In the genomic region with DNA sequence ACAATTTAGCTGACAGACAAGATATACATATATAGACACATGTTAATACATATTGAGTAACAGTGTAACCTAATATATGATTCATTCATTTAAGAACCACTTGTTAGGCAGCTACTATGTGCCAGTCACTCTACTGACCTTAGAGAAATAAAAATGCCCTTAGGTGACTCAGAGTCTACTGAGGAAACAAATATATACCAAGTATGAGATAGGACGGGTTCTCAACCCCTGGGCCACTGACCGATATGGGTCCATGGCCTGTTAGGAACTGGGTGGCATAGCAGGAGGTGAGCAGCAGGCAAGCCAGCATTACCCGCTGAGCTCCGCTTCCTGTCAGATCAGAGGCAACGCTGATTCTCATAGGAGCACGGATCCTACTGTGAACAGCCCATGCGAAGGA, we compare ENCODE assay signal across 11 cellular contexts. TPM values are rescaled to one million over a fixed set of nuclear protein-coding genes. Genes with fewer than 3 reads are reported as not detected.
A peak's percentile ranks its signal among the peaks of the same experiment; 100 is the strongest.
DNase-seq lines count a peak whose midpoint lies in the region; ATAC-seq, FAIRE-seq and TF ChIP-seq lines count a peak whose summit lies in the region.
"Had no signal": no experiment of that assay in that cellular context is flagged by ENCODE, and none has a peak within 500 bp of the region (broad histone marks: within the 10 kb centered on the region; RNA-seq: fewer than 3 reads in every experiment).

No MANE protein-coding gene starts in this region.

- H3K9ac ChIP-seq in GM12878 (ENCODE audit: control insufficient read depth, insufficient read depth, low read length), result no peak overlapping the region

- TF ChIP-seq POLR2A in GM12878 (IDR thresholded peaks at IDR 0.05; ENCODE audit: low read depth, low read length), result no peak

- H3K4me1 ChIP-seq in right atrium auricular region, result peaks cover 0 to 25% of the 10 kb centered on the region in 2 donors
- H3K4me1 ChIP-seq in GM12878 (ENCODE audit: control insufficient read depth, insufficient read depth, low read length), result no peaks in the 10 kb centered on the region; the same call in 1 of the 2 replicates
- peaks cover 6% of the 10 kb centered on the region for H3K4me1 ChIP-seq in right cardiac atrium (ENCODE audit: control insufficient read depth, insufficient read depth, low read length)

- intact Hi-C loops in Right ventricle myocardium superior (cut with DNase I) (no loop called here), GM12878 (cut with micrococcal nuclease; ENCODE audit: unreplicated experiment) (no loop called here), right cardiac atrium (cut with DNase I) (no loop called here)
- intact Hi-C loops in activated CD4-positive, alpha-beta memory T cell treated with anti-CD3 and anti-CD28 coated beads for 36 hours (cut with micrococcal nuclease), result no loop called here

- peaks cover 37% of the 10 kb centered on the region for H3K4me1 Mint-ChIP-seq in activated CD4-positive, alpha-beta memory T cell treated with anti-CD3 and anti-CD28 coated beads for 36 hours (ENCODE audit: low read depth)

- ATAC-seq in Right ventricle myocardium superior (ENCODE audit: poor library complexity) (peak; percentile 41), GM12878 (peak; percentile 16; the same call in 2 of the 3 replicates), right cardiac atrium (peak; percentile 54 to 65)

- H3K27ac ChIP-seq in right atrium auricular region, result peak overlapping the region in 1 of 2 donors; percentile 52
- no peak overlapping the region for H3K27ac ChIP-seq in GM12878 (ENCODE audit: control insufficient read depth, insufficient read depth)
- H3K27ac ChIP-seq in right cardiac atrium (ENCODE audit: low read length), result peak overlapping the region; percentile 51

- H3K27me3 Mint-ChIP-seq in activated CD4-positive, alpha-beta memory T cell treated with anti-CD3 and anti-CD28 coated beads for 36 hours, result no peaks in the 10 kb centered on the region

- no peak overlapping the region for H3K4me3 Mint-ChIP-seq in activated CD4-positive, alpha-beta memory T cell treated with anti-CD3 and anti-CD28 coated beads for 36 hours

- H3K9me3 ChIP-seq in right atrium auricular region (no peaks in the 10 kb centered on the region), GM12878 (replicated peaks; ENCODE audit: control insufficient read depth, insufficient read depth, low read length) (no peaks in the 10 kb centered on the region), right cardiac atrium (ENCODE audit: control insufficient read depth, low read length) (no peaks in the 10 kb centered on the region)

- no peaks in the 10 kb centered on the region for H4K20me1 ChIP-seq in GM12878 (ENCODE audit: control insufficient read depth, insufficient read depth)

- peaks cover 2% of the 10 kb centered on the region for H3K36me3 Mint-ChIP-seq in activated CD4-positive, alpha-beta memory T cell treated with anti-CD3 and anti-CD28 coated beads for 36 hours

- POLR2A ChIA-PET in GM12878 (lab: Charles Lee), result interaction anchor here (0.6 to 0.7 kb wide), 3 partner anchors 10 to 1727 kb away, joined by 3 to 6 read pairs (median 3); no protein-coding TSS in a partner anchor
- POLR2A ChIA-PET in activated CD4-positive, alpha-beta memory T cell treated with anti-CD3 and anti-CD28 coated beads for 36 hours (lab: Charles Lee), result no interaction called here

- SMC1A ChIA-PET in GM12878 (lab: Charles Lee; ENCODE audit: uncharacterized antibody, unreplicated experiment), result interaction anchor here (1.1 kb wide), 1 partner anchor 87 kb away, joined by 3 read pairs; no protein-coding TSS in a partner anchor

- H3K36me3 ChIP-seq in right atrium auricular region (no peaks in the 10 kb centered on the region), GM12878 (ENCODE audit: control insufficient read depth in 2 of 2, insufficient read depth in 2 of 2, low read length in 1 of 2) (no peaks in the 10 kb centered on the region; a peak in 1 of 4 replicates)

- peaks cover 10% of the 10 kb centered on the region for H3K79me2 ChIP-seq in GM12878 (ENCODE audit: control insufficient read depth, insufficient read depth, low read length)

- no peaks in the 10 kb centered on the region for H3K9me3 Mint-ChIP-seq in activated CD4-positive, alpha-beta memory T cell treated with anti-CD3 and anti-CD28 coated beads for 36 hours

- 97% methylated on average over 7 of the region's 7 CpGs for WGBS in GM12878 (ENCODE audit: insufficient coverage, insufficient replicate concordance, low lambda C conversion rate, missing lambda C conversion rate)
- WGBS in right cardiac atrium, result 85% methylated on average over 7 of the region's 7 CpGs

- no peak overlapping the region for H3K27ac Mint-ChIP-seq in activated CD4-positive, alpha-beta memory T cell treated with anti-CD3 and anti-CD28 coated beads for 36 hours

- TF ChIP-seq EP300 in GM12878 (IDR thresholded peaks at IDR 0.05; ENCODE audit: borderline replicate concordance in 1 of 2, control insufficient read depth in 1 of 2, low read depth in 2 of 2, low read length in 2 of 2), result no peak

- CTCF ChIA-PET in GM12878 (lab: Yijun Ruan, JAX), result interaction anchor here (0.6 kb wide), 3 partner anchors 12 to 171 kb away, joined by 3 to 4 read pairs (median 3); no protein-coding TSS in a partner anchor
- CTCF ChIA-PET in activated CD4-positive, alpha-beta memory T cell treated with anti-CD3 and anti-CD28 coated beads for 36 hours (lab: Charles Lee), result no interaction called here

- FAIRE-seq in GM12878 (lab: Jason Lieb, UNC), result peak; percentile 71

- no peak for DNase-seq in Right ventricle myocardium superior
- DNase-seq in right atrium auricular region (ENCODE audit: low spot score), result no peak
- DNase-seq in GM12878 (ENCODE audit: low read depth, low spot score), result no peak
- peak in 1 of 3 donors; percentile 56 for DNase-seq in right cardiac atrium
- peak; percentile 40 for DNase-seq in stromal cell of bone marrow (ENCODE audit: low read depth)
- no peak for DNase-seq in activated CD4-positive, alpha-beta memory T cell treated with anti-CD3 and anti-CD28 coated beads for 36 hours
- DNase-seq in middle frontal gyrus (ENCODE audit: extremely low spot score, low spot score), result no peak
- DNase-seq in islet precursor cell, result no peak
- DNase-seq: KBM-7, NCI-H526 treated with DMSO at 0.1 percent for 48 hours, T1000 had no signal

- TF ChIP-seq CTCF in right atrium auricular region (IDR thresholded peaks at IDR 0.05), result no peak
- no peak for TF ChIP-seq CTCF in GM12878 (IDR thresholded peaks at IDR 0.05 in 2 of 3, conservative IDR thresholded peaks at IDR 0.05 in 1 of 3; ENCODE audit: control insufficient read depth in 2 of 3, extremely low read depth in 1 of 3, insufficient read depth in 1 of 3, low read depth in 3 of 3, low read length in 3 of 3)

- in situ Hi-C loops in GM12878 (cut with MboI), result no loop called here

- RAD21 ChIA-PET in GM12878 (lab: Charles Lee; ENCODE audit: unreplicated experiment), result no interaction called here

- no peak overlapping the region for H3K4me2 ChIP-seq in GM12878 (ENCODE audit: control insufficient read depth, insufficient read depth)

- BruUV-seq in GM12878 (replicated peaks; lab: Mats Ljungman, UMichigan), result no TSS peak

- no peak for TF ChIP-seq RAD21 in GM12878 (IDR thresholded peaks at IDR 0.05; ENCODE audit: insufficient read depth, low read depth, low read length)

- no peaks in the 10 kb centered on the region for H3K27me3 ChIP-seq in right atrium auricular region
- H3K27me3 ChIP-seq in GM12878 (replicated peaks in 1 of 2; ENCODE audit: control insufficient read depth in 2 of 2, insufficient read depth in 2 of 2, low read length in 1 of 2), result no peaks in the 10 kb centered on the region
- no peaks in the 10 kb centered on the region for H3K27me3 ChIP-seq in right cardiac atrium (ENCODE audit: control insufficient read depth, insufficient read depth)

- H2AFZ ChIP-seq in GM12878 (ENCODE audit: control insufficient read depth, low read depth, low read length), result no peak overlapping the region

- H3K4me3 ChIP-seq in right atrium auricular region (no peak overlapping the region), GM12878 (no peak overlapping the region), right cardiac atrium (ENCODE audit: low read length) (no peak overlapping the region)

TF ChIP-seq in GM12878, 131 proteins besides CTCF, POLR2A, EP300 and RAD21 (continues in another document):
- TF ChIP-seq POLR2AphosphoS2 (IDR thresholded peaks at IDR 0.05; ENCODE audit: low read depth, low read length) (no peak), ZNF384 (IDR thresholded peaks at IDR 0.05; ENCODE audit: borderline replicate concordance, low read depth, low read length) (no peak), BRCA1 (IDR thresholded peaks at IDR 0.05; ENCODE audit: low read depth, low read length) (no peak), GATAD2B (conservative IDR thresholded peaks at IDR 0.05; ENCODE audit: low read depth) (no peak), ZZZ3 (IDR thresholded peaks at IDR 0.05; ENCODE audit: control insufficient read depth, insufficient read length, low read depth) (no peak), JUNB (IDR thresholded peaks at IDR 0.05) (no peak)

RNA-seq across cellular contexts. Expression of gene STRN, which starts 14.8 kb away (rescaled TPM):
- 38.6 TPM for total RNA-seq in Right ventricle myocardium superior
- 10 to 100 TPM; 29.2 to 34.5 TPM for total RNA-seq in right atrium auricular region
- total RNA-seq in GM12878 (2013; cell fraction: nucleolus; rRNA removed), result 18.6 and 21.3 TPM in 2 replicates
- total RNA-seq in GM12878 (2014; rRNA removed), result 9.8 and 10.8 TPM in 2 replicates
- total RNA-seq in GM12878 (2014; rRNA removed; fragmentation: Illumina TruSeq; extraction: Trizol), result 14.5 and 14.9 TPM in 2 replicates
- 19.2 and 19.6 TPM in 2 replicates for total RNA-seq in GM12878 (2021)
- 4.5 TPM for polyA plus RNA-seq in GM12878 (2011; ENCODE audit: low read depth)
- 18.8 and 25.6 TPM in 2 replicates for polyA plus RNA-seq in GM12878 (2011; rRNA removed)
- polyA plus RNA-seq in GM12878 (2011; cell fraction: cytosol; rRNA removed), result 6.9 and 8.2 TPM in 2 replicates
- 12.4 and 15.7 TPM in 2 replicates for polyA plus RNA-seq in GM12878 (2011; cell fraction: nucleus; rRNA removed)
- polyA plus RNA-seq in GM12878 (2012), result 5.3 and 6.9 TPM in 2 replicates
- polyA plus RNA-seq in GM12878 (2014; fragmentation: Illumina TruSeq; extraction: Trizol), result 14.9 and 19.2 TPM in 2 replicates
- polyA plus RNA-seq in GM12878 (2014; fragmentation: Nextera tagmentation; extraction: Ambion mirVana), result 1 to 10 TPM in 1 of 2 experiments, under 1 TPM in 1; 1.00 to 1.4 TPM
- 8.2 and 8.4 TPM in 2 replicates for polyA plus RNA-seq in GM12878 (2014; rRNA removed)
- polyA plus RNA-seq in GM12878 (2016; fragmentation: Nextera tagmentation; extraction: Ambion mirVana), result 1 to 10 TPM; 5.2 to 6.4 TPM
- polyA minus RNA-seq in GM12878 (2011; rRNA and poly(A)+ RNA removed), result 23.0 and 43.3 TPM in 2 replicates
- polyA minus RNA-seq in GM12878 (2011; cell fraction: cytosol; rRNA and poly(A)+ RNA removed), result 5.7 and 7.6 TPM in 2 replicates
- 8.9 and 12.9 TPM in 2 replicates for polyA minus RNA-seq in GM12878 (2011; cell fraction: nucleus; rRNA and poly(A)+ RNA removed)
- 10 to 100 TPM; 30.9 to 41.1 (median 35.0) TPM for total RNA-seq in right cardiac atrium
- polyA plus RNA-seq in right cardiac atrium, result 7.7 TPM
- 10 to 100 TPM; 22.3 to 25.0 TPM for total RNA-seq in activated CD4-positive, alpha-beta memory T cell treated with anti-CD3 and anti-CD28 coated beads for 36 hours
